ENCODE assay signal across 9 cellular contexts in the genomic region with DNA sequence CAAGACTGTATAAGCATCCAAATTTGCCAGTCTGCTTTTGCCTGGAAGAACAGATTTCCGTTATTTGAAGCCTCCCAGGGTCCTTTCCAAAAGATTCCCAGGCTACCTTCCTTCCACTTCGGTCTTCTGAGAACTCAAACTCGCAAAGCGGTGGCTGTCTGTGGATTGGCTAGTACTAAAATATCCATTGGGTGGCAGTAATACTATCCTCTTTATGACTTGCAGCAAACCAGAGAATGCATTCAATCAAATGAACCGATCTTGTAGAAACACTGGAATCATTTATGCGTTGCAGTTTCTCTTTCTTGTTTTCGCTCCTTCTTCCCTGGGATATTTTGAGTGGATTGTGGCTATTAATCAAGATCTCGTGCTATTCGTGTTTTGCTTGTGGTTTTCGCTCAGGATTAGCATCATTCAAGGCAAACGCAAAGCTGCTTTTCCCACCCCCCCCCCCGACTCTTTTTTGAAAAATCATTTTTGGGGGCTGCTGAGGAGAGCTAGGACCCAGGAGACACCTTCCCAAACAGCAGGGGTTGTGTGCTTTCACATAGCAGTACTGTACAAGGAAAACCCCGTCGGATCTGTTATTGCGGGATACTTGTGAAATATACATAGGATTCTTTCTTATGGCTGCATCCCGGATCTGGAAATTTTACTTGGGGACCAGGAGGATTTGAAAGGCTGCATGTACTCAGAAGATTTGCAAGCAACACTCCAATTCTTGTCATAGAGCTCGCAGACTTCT. TPM values are rescaled to one million over a fixed set of nuclear protein-coding genes. Genes with fewer than 3 reads are reported as not detected.
A peak's percentile ranks its signal among the peaks of the same experiment; 100 is the strongest.
DNase-seq lines count a peak whose midpoint lies in the region; ATAC-seq and TF ChIP-seq lines count a peak whose summit lies in the region.
"Had no signal": no experiment of that assay in that cellular context is flagged by ENCODE, and none has a peak within 500 bp of the region (broad histone marks: within the 10 kb centered on the region; RNA-seq: fewer than 3 reads in every experiment).

A gene (plus strand): TSS at position 556 of the 745 bp plus-strand sequence.

- POLR2A ChIA-PET in CD4-positive, alpha-beta T cell (lab: Charles Lee): no interaction called here

- WGBS in aorta, 2 donors: 1 to 18% methylated on average over 17 of the region's 17 CpGs

- peak; percentile 15 for DNase-seq in NCI-H82 (lab: John Stamatoyannopoulos, UW)
- no peak for DNase-seq in NCI-H82 treated with DMSO at 0.1 percent for 48 hours (lab: John Stamatoyannopoulos, UW; ENCODE audit: unreplicated experiment)
- DNase-seq in dedifferentiated amniotic fluid mesenchymal stem cell (ENCODE audit: extremely low spot score): peak; percentile 39
- peak; percentile 27 to 55 for DNase-seq in lung microvascular endothelial cell (ENCODE audit: low read depth in 2 of 2)
- DNase-seq in aorta: no peak
- DNase-seq in AML-193 (lab: John Stamatoyannopoulos, UW): no peak
- no peak for DNase-seq in NCI-H446 treated with DMSO at 0.1 percent for 48 hours (lab: John Stamatoyannopoulos, UW)
- no peak for DNase-seq in CD4-positive, alpha-beta T cell

- no peak within 1 kb of the TSS for H3K27ac ChIP-seq in aorta (ENCODE audit: low read depth in 1 of 2, low read length in 2 of 2)
- no peak within 1 kb of the TSS for H3K27ac ChIP-seq in CD4-positive, alpha-beta T cell (ENCODE audit: low read depth, low read length)
- H3K27ac ChIP-seq: SJCRH30 had no signal

- CTCF ChIA-PET in CD4-positive, alpha-beta T cell (lab: Charles Lee): no interaction called here

- no peak within 1 kb of the TSS for H3K4me3 Mint-ChIP-seq in CD4-positive, alpha-beta T cell

- no peaks in the 10 kb centered on the region for H3K9me3 ChIP-seq in aorta (ENCODE audit: control insufficient read depth, low read length)
- H3K9me3 ChIP-seq in CD4-positive, alpha-beta T cell (ENCODE audit: control insufficient read depth, low read length): no peaks in the 10 kb centered on the region
- H3K9me3 ChIP-seq: SJCRH30 had no signal

- intact Hi-C loops in aorta (cut with DNase I): no loop called here
- intact Hi-C loops in CD4-positive, alpha-beta T cell (cut with DNase I, micrococcal nuclease): no loop called here

- peak; percentile 59 for ATAC-seq in aorta (ENCODE audit: low FRiP score)
- ATAC-seq in CD4-positive, alpha-beta T cell (ENCODE audit: poor library complexity): no peak

- H3K27ac Mint-ChIP-seq in CD4-positive, alpha-beta T cell: no peak within 1 kb of the TSS

- H3K27me3 ChIP-seq in aorta (ENCODE audit: control insufficient read depth in 1 of 2, insufficient read depth in 2 of 2, low read length in 1 of 2): no peaks in the 10 kb centered on the region
- H3K27me3 ChIP-seq in CD4-positive, alpha-beta T cell (ENCODE audit: control insufficient read depth, insufficient read depth, low read length): no peaks in the 10 kb centered on the region
- H3K27me3 ChIP-seq: SJCRH30 had no signal

- TF ChIP-seq CTCF in CD4-positive, alpha-beta T cell (IDR thresholded peaks at IDR 0.05): no peak

- H3K4me1 Mint-ChIP-seq in CD4-positive, alpha-beta T cell (ENCODE audit: low read depth): no peaks in the 10 kb centered on the region

- no peaks in the 10 kb centered on the region for H3K36me3 Mint-ChIP-seq in CD4-positive, alpha-beta T cell (ENCODE audit: low read depth)

- H3K4me3 ChIP-seq in aorta (ENCODE audit: low read length in 2 of 2): peak within 1 kb of the TSS; percentile 40 to 69
- H3K4me3 ChIP-seq: SJCRH30 had no signal

- H3K4me1 ChIP-seq in aorta (ENCODE audit: control insufficient read depth in 1 of 2, insufficient read depth in 2 of 2, low read length in 2 of 2): no peaks in the 10 kb centered on the region
- H3K4me1 ChIP-seq: SJCRH30 had no signal

- H3K27me3 Mint-ChIP-seq in CD4-positive, alpha-beta T cell: no peaks in the 10 kb centered on the region

- H3K36me3 ChIP-seq in aorta (ENCODE audit: control insufficient read depth in 1 of 2, insufficient read depth in 2 of 2, low read length in 1 of 2): no peaks in the 10 kb centered on the region
- H3K36me3 ChIP-seq: SJCRH30 had no signal

- H3K9me3 Mint-ChIP-seq in CD4-positive, alpha-beta T cell: no peaks in the 10 kb centered on the region

RNA-seq across cellular contexts. Expression of the gene that starts here (rescaled TPM):
- 0.22 TPM in 1 of 2 replicates, not detected in the other for total RNA-seq in lung microvascular endothelial cell
- under 1 TPM; 0.24 to 0.26 TPM for total RNA-seq in aorta
- polyA plus RNA-seq in aorta: not detected
- not detected for total RNA-seq in CD4-positive, alpha-beta T cell
- total RNA-seq: SJCRH30 had no signal

Comparison
In these comparisons a context has a peak if more than half of its experiments do, and no peak if none do; other contexts are left out.
1. DNase-seq: peak in NCI-H82 (single experiment) and dedifferentiated amniotic fluid mesenchymal stem cell (single experiment); none in NCI-H82 treated with DMSO at 0.1 percent for 48 hours (single experiment), aorta (0 of 2), AML-193 (0 of 2), NCI-H446 treated with DMSO at 0.1 percent for 48 hours (single experiment) and CD4-positive, alpha-beta T cell (0 of 10).
2. Peak in DNase-seq in lung microvascular endothelial cell; RNA of the gene not detected or under 1 TPM.
3. Peak in ATAC-seq and H3K4me3 ChIP-seq in aorta; RNA of the gene not detected or under 1 TPM.